In genomic region chr6:43391448-43392031, GRCh38 we compare ENCODE assay signal across 1 cellular context.
A peak's percentile ranks its signal among the peaks of the same experiment; 100 is the strongest.
TF ChIP-seq lines count a peak whose summit lies in the region.

No MANE protein-coding gene starts in this region.

TF ChIP-seq in K562, 482 proteins besides CTCF, POLR2A, EP300 and RAD21 (continued from another document and continues in another):
- TF ChIP-seq TEAD1 (CRISPR knock-in tag; IDR thresholded peaks at IDR 0.05) (peak in 1 of 2 experiments; percentile 59; a peak in 2 of 4 replicates), MEF2A (IDR thresholded peaks at IDR 0.05; ENCODE audit: control insufficient read depth, low read depth, low read length) (no peak), MEF2D (tag; conservative IDR thresholded peaks at IDR 0.05; ENCODE audit: low read depth) (no peak), ZBTB17 (CRISPR knock-in tag; IDR thresholded peaks at IDR 0.05) (no peak), GABPB2 (CRISPR knock-in tag; conservative IDR thresholded peaks at IDR 0.05) (no peak), NEUROD1 (IDR thresholded peaks at IDR 0.05; ENCODE audit: borderline replicate concordance, low read depth, low read length, partially characterized antibody) (no peak), EZH2 (IDR thresholded peaks at IDR 0.05; ENCODE audit: borderline replicate concordance, low read depth, low read length) (no peak), MAFG (tag; conservative IDR thresholded peaks at IDR 0.05) (no peak), LARP7 (IDR thresholded peaks at IDR 0.05) (no peak), HNRNPL (IDR thresholded peaks at IDR 0.05; ENCODE audit: low read depth, low read length) (no peak), GATAD2A (IDR thresholded peaks at IDR 0.05) (no peak), NR2C2 (CRISPR knock-in tag; IDR thresholded peaks at IDR 0.05) (no peak), NR2C2 (tag; IDR thresholded peaks at IDR 0.05) (peak; percentile 42; the same call in 1 of the 2 replicates), ZNF280B (CRISPR knock-in tag; IDR thresholded peaks at IDR 0.05) (no peak), ZKSCAN8 (CRISPR knock-in tag; IDR thresholded peaks at IDR 0.05) (no peak), ARID3A (IDR thresholded peaks at IDR 0.05; ENCODE audit: borderline replicate concordance, low read depth, low read length) (no peak), SUPT5H (IDR thresholded peaks at IDR 0.05) (no peak), FUS (optimal IDR thresholded peaks at IDR 0.05; ENCODE audit: low read depth, low read length) (no peak), ZEB2 (IDR thresholded peaks at IDR 0.05) (no peak), GABPA (tag; conservative IDR thresholded peaks at IDR 0.05; ENCODE audit: low read depth) (no peak), TOE1 (IDR thresholded peaks at IDR 0.05; ENCODE audit: borderline replicate concordance) (no peak), TOE1 (CRISPR knock-in tag; IDR thresholded peaks at IDR 0.05; ENCODE audit: borderline replicate concordance, low read depth) (no peak), HOXB6 (CRISPR knock-in tag; IDR thresholded peaks at IDR 0.05; ENCODE audit: borderline replicate concordance) (no peak)
- TF ChIP-seq, protein P1, sequence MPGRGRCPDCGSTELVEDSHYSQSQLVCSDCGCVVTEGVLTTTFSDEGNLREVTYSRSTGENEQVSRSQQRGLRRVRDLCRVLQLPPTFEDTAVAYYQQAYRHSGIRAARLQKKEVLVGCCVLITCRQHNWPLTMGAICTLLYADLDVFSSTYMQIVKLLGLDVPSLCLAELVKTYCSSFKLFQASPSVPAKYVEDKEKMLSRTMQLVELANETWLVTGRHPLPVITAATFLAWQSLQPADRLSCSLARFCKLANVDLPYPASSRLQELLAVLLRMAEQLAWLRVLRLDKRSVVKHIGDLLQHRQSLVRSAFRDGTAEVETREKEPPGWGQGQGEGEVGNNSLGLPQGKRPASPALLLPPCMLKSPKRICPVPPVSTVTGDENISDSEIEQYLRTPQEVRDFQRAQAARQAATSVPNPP (IDR thresholded peaks at IDR 0.05; ENCODE audit: borderline replicate concordance, insufficient read depth, insufficient read length) = no peak
- TF ChIP-seq, protein P2, sequence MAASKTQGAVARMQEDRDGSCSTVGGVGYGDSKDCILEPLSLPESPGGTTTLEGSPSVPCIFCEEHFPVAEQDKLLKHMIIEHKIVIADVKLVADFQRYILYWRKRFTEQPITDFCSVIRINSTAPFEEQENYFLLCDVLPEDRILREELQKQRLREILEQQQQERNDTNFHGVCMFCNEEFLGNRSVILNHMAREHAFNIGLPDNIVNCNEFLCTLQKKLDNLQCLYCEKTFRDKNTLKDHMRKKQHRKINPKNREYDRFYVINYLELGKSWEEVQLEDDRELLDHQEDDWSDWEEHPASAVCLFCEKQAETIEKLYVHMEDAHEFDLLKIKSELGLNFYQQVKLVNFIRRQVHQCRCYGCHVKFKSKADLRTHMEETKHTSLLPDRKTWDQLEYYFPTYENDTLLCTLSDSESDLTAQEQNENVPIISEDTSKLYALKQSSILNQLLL (CRISPR knock-in tag; IDR thresholded peaks at IDR 0.05; ENCODE audit: borderline replicate concordance) = no peak
- TF ChIP-seq, protein P3, sequence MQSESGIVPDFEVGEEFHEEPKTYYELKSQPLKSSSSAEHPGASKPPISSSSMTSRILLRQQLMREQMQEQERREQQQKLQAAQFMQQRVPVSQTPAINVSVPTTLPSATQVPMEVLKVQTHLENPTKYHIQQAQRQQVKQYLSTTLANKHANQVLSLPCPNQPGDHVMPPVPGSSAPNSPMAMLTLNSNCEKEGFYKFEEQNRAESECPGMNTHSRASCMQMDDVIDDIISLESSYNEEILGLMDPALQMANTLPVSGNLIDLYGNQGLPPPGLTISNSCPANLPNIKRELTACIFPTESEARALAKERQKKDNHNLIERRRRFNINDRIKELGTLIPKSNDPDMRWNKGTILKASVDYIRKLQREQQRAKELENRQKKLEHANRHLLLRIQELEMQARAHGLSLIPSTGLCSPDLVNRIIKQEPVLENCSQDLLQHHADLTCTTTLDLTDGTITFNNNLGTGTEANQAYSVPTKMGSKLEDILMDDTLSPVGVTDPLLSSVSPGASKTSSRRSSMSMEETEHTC (IDR thresholded peaks at IDR 0.05) = no peak
- TF ChIP-seq, protein P4, sequence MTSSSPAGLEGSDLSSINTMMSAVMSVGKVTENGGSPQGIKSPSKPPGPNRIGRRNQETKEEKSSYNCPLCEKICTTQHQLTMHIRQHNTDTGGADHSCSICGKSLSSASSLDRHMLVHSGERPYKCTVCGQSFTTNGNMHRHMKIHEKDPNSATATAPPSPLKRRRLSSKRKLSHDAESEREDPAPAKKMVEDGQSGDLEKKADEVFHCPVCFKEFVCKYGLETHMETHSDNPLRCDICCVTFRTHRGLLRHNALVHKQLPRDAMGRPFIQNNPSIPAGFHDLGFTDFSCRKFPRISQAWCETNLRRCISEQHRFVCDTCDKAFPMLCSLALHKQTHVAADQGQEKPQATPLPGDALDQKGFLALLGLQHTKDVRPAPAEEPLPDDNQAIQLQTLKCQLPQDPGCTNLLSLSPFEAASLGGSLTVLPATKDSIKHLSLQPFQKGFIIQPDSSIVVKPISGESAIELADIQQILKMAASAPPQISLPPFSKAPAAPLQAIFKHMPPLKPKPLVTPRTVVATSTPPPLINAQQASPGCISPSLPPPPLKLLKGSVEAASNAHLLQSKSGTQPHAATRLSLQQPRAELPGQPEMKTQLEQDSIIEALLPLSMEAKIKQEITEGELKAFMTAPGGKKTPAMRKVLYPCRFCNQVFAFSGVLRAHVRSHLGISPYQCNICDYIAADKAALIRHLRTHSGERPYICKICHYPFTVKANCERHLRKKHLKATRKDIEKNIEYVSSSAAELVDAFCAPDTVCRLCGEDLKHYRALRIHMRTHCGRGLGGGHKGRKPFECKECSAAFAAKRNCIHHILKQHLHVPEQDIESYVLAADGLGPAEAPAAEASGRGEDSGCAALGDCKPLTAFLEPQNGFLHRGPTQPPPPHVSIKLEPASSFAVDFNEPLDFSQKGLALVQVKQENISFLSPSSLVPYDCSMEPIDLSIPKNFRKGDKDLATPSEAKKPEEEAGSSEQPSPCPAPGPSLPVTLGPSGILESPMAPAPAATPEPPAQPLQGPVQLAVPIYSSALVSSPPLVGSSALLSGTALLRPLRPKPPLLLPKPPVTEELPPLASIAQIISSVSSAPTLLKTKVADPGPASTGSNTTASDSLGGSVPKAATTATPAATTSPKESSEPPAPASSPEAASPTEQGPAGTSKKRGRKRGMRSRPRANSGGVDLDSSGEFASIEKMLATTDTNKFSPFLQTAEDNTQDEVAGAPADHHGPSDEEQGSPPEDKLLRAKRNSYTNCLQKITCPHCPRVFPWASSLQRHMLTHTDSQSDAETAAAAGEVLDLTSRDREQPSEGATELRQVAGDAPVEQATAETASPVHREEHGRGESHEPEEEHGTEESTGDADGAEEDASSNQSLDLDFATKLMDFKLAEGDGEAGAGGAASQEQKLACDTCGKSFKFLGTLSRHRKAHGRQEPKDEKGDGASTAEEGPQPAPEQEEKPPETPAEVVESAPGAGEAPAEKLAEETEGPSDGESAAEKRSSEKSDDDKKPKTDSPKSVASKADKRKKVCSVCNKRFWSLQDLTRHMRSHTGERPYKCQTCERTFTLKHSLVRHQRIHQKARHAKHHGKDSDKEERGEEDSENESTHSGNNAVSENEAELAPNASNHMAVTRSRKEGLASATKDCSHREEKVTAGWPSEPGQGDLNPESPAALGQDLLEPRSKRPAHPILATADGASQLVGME (CRISPR knock-in tag; IDR thresholded peaks at IDR 0.05) = no peak
- TF ChIP-seq, protein P5, sequence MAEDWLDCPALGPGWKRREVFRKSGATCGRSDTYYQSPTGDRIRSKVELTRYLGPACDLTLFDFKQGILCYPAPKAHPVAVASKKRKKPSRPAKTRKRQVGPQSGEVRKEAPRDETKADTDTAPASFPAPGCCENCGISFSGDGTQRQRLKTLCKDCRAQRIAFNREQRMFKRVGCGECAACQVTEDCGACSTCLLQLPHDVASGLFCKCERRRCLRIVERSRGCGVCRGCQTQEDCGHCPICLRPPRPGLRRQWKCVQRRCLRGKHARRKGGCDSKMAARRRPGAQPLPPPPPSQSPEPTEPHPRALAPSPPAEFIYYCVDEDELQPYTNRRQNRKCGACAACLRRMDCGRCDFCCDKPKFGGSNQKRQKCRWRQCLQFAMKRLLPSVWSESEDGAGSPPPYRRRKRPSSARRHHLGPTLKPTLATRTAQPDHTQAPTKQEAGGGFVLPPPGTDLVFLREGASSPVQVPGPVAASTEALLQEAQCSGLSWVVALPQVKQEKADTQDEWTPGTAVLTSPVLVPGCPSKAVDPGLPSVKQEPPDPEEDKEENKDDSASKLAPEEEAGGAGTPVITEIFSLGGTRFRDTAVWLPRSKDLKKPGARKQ (CRISPR knock-in tag; IDR thresholded peaks at IDR 0.05) = no peak
- TF ChIP-seq, protein P6, sequence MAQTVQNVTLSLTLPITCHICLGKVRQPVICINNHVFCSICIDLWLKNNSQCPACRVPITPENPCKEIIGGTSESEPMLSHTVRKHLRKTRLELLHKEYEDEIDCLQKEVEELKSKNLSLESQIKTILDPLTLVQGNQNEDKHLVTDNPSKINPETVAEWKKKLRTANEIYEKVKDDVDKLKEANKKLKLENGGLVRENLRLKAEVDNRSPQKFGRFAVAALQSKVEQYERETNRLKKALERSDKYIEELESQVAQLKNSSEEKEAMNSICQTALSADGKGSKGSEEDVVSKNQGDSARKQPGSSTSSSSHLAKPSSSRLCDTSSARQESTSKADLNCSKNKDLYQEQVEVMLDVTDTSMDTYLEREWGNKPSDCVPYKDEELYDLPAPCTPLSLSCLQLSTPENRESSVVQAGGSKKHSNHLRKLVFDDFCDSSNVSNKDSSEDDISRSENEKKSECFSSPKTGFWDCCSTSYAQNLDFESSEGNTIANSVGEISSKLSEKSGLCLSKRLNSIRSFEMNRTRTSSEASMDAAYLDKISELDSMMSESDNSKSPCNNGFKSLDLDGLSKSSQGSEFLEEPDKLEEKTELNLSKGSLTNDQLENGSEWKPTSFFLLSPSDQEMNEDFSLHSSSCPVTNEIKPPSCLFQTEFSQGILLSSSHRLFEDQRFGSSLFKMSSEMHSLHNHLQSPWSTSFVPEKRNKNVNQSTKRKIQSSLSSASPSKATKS (CRISPR knock-in tag; IDR thresholded peaks at IDR 0.05) = no peak
- TF ChIP-seq, protein P7, sequence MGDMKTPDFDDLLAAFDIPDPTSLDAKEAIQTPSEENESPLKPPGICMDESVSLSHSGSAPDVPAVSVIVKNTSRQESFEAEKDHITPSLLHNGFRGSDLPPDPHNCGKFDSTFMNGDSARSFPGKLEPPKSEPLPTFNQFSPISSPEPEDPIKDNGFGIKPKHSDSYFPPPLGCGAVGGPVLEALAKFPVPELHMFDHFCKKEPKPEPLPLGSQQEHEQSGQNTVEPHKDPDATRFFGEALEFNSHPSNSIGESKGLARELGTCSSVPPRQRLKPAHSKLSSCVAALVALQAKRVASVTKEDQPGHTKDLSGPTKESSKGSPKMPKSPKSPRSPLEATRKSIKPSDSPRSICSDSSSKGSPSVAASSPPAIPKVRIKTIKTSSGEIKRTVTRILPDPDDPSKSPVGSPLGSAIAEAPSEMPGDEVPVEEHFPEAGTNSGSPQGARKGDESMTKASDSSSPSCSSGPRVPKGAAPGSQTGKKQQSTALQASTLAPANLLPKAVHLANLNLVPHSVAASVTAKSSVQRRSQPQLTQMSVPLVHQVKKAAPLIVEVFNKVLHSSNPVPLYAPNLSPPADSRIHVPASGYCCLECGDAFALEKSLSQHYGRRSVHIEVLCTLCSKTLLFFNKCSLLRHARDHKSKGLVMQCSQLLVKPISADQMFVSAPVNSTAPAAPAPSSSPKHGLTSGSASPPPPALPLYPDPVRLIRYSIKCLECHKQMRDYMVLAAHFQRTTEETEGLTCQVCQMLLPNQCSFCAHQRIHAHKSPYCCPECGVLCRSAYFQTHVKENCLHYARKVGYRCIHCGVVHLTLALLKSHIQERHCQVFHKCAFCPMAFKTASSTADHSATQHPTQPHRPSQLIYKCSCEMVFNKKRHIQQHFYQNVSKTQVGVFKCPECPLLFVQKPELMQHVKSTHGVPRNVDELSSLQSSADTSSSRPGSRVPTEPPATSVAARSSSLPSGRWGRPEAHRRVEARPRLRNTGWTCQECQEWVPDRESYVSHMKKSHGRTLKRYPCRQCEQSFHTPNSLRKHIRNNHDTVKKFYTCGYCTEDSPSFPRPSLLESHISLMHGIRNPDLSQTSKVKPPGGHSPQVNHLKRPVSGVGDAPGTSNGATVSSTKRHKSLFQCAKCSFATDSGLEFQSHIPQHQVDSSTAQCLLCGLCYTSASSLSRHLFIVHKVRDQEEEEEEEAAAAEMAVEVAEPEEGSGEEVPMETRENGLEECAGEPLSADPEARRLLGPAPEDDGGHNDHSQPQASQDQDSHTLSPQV (IDR thresholded peaks at IDR 0.05) = peak; percentile 64; the same call in 1 of the 2 replicates
- TF ChIP-seq, protein P8, sequence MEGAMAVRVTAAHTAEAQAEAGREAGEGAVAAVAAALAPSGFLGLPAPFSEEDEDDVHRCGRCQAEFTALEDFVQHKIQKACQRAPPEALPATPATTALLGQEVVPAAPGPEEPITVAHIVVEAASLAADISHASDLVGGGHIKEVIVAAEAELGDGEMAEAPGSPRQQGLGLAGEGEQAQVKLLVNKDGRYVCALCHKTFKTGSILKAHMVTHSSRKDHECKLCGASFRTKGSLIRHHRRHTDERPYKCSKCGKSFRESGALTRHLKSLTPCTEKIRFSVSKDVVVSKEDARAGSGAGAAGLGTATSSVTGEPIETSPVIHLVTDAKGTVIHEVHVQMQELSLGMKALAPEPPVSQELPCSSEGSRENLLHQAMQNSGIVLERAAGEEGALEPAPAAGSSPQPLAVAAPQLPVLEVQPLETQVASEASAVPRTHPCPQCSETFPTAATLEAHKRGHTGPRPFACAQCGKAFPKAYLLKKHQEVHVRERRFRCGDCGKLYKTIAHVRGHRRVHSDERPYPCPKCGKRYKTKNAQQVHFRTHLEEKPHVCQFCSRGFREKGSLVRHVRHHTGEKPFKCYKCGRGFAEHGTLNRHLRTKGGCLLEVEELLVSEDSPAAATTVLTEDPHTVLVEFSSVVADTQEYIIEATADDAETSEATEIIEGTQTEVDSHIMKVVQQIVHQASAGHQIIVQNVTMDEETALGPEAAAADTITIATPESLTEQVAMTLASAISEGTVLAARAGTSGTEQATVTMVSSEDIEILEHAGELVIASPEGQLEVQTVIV (CRISPR knock-in tag; IDR thresholded peaks at IDR 0.05; ENCODE audit: borderline replicate concordance) = 0 out of 2 replicates have a peak, but pooled peaks have one; percentile 47
